In the genomic region with DNA sequence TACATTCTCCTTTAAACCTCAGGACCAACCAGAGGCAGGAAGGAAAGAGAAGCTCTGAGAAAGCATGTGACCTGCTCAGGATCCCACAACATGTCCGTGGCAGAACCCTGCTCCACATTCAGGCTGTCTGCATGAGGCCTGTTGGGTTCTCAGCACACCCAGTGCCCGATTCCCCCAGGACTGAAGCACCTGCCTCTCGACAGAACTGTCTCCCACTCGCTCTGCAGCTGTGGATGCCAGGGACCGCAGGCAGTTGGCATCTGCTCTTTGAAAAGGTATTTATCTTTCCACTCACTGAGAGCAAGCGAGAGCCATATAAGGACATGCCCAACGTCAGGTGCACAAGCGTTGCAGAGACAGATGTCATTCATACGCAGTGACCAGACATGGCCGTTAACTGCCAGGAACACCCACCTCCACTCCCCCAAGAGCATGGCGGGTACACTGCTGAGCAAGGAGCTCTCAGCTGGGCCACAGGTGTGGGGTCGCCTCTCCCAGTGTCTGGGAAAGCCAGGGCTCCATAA, we compare ENCODE assay signal across 9 cellular contexts. TPM values are rescaled to one million over a fixed set of nuclear protein-coding genes. Genes with fewer than 3 reads are reported as not detected.
DNase-seq lines count a peak whose midpoint lies in the region; ATAC-seq, FAIRE-seq and TF ChIP-seq lines count a peak whose summit lies in the region.
"Had no signal": no experiment of that assay in that cellular context is flagged by ENCODE, and none has a peak within 500 bp of the region (broad histone marks: within the 10 kb centered on the region; RNA-seq: fewer than 3 reads in every experiment).

No MANE protein-coding gene starts in this region.

- H3K27me3 Mint-ChIP-seq in naive thymus-derived CD8-positive, alpha-beta T cell: no peaks in the 10 kb centered on the region
- H3K27me3 Mint-ChIP-seq in GM23338 (ENCODE audit: insufficient read depth, low read depth, poor library complexity): peaks cover 3% of the 10 kb centered on the region

- H3K4me1 Mint-ChIP-seq in naive thymus-derived CD8-positive, alpha-beta T cell: peaks cover 12 to 56% (median 48%) of the 10 kb centered on the region in 4 donors
- no peaks in the 10 kb centered on the region for H3K4me1 Mint-ChIP-seq in GM23338

- H3K36me3 Mint-ChIP-seq in activated naive CD4-positive, alpha-beta T cell treated with anti-CD3 and anti-CD28 coated beads, Interleukin-2, amount 50 U/mL, for 72 hours: peaks cover 6% of the 10 kb centered on the region in 2 donors
- H3K36me3 Mint-ChIP-seq in naive thymus-derived CD8-positive, alpha-beta T cell: peaks cover 0 to 2% (median 1%) of the 10 kb centered on the region in 3 donors
- H3K36me3 Mint-ChIP-seq in GM23338 (ENCODE audit: low read depth): no peaks in the 10 kb centered on the region

- H3K36me3 ChIP-seq in WERI-Rb-1 (no peaks in the 10 kb centered on the region; the same call in 1 of the 2 replicates), GM23338 (ENCODE audit: insufficient read depth) (no peaks in the 10 kb centered on the region)
- H3K36me3 ChIP-seq: SJSA1 had no signal

- TF ChIP-seq CTCF in WERI-Rb-1 (IDR thresholded peaks at IDR 0.05; ENCODE audit: low read depth, low read length): no peak
- no peak for TF ChIP-seq CTCF in GM23338 (conservative IDR thresholded peaks at IDR 0.05; ENCODE audit: low read depth in 2 of 2)

- DNase-seq in GM12891 (ENCODE audit: insufficient read length, low spot score) (no peak), NCI-H526 (lab: John Stamatoyannopoulos, UW) (peak; percentile 98), WERI-Rb-1 (no peak), LoVo (ENCODE audit: low spot score) (no peak), GOT3 (lab: John Stamatoyannopoulos, UW) (no peak), GM23338 (ENCODE audit: low spot score) (no peak)
- DNase-seq in activated naive CD4-positive, alpha-beta T cell treated with anti-CD3 and anti-CD28 coated beads, Interleukin-2, amount 50 U/mL, for 72 hours (ENCODE audit: low spot score in 2 of 2): peak in 1 of 2 donors; percentile 71
- peak; percentile 17 to 79 (median 61) for DNase-seq in naive thymus-derived CD8-positive, alpha-beta T cell

- ATAC-seq in activated naive CD4-positive, alpha-beta T cell treated with anti-CD3 and anti-CD28 coated beads, Interleukin-2, amount 50 U/mL, for 72 hours: peak; percentile 86 to 95
- peak; percentile 95 to 96 for ATAC-seq in naive thymus-derived CD8-positive, alpha-beta T cell
- no peak for ATAC-seq in GM23338

- no peak overlapping the region for H2AFZ ChIP-seq in GM23338

- H3K4me1 ChIP-seq in GM23338 (ENCODE audit: insufficient read depth): no peaks in the 10 kb centered on the region
- H3K4me1 ChIP-seq: SJSA1 had no signal

- POLR2A ChIA-PET in naive thymus-derived CD8-positive, alpha-beta T cell (lab: Charles Lee): interaction anchor here (0.5 to 4.4 kb wide), 9 partner anchors 11 to 113 kb away, joined by 3 to 56 read pairs (median 4); partner anchors contain the start of gene MPHOSPH9

- no peaks in the 10 kb centered on the region for H3K9me2 ChIP-seq in GM23338 (ENCODE audit: insufficient read depth)

- H3F3A ChIP-seq in GM23338 (replicated peaks; ENCODE audit: low read depth): no peaks in the 10 kb centered on the region

- H3K27ac Mint-ChIP-seq in activated naive CD4-positive, alpha-beta T cell treated with anti-CD3 and anti-CD28 coated beads, Interleukin-2, amount 50 U/mL, for 72 hours: peak overlapping the region; percentile 91 to 95
- peak overlapping the region; percentile 89 to 97 (median 94) for H3K27ac Mint-ChIP-seq in naive thymus-derived CD8-positive, alpha-beta T cell
- H3K27ac Mint-ChIP-seq in GM23338: no peak overlapping the region

- H4K20me1 ChIP-seq in GM23338 (replicated peaks; ENCODE audit: insufficient read depth): no peaks in the 10 kb centered on the region

- peak overlapping the region; percentile 64 to 88 (median 76) for H3K4me3 Mint-ChIP-seq in naive thymus-derived CD8-positive, alpha-beta T cell
- no peak overlapping the region for H3K4me3 Mint-ChIP-seq in GM23338

- no peak overlapping the region for H3K4me2 ChIP-seq in GM23338

- no peak overlapping the region for H3K4me3 ChIP-seq in WERI-Rb-1 (ENCODE audit: low read depth, low read length)
- H3K4me3 ChIP-seq in GM23338: no peak overlapping the region
- H3K4me3 ChIP-seq: SJSA1 had no signal

- H3K79me2 ChIP-seq in GM23338 (replicated peaks; ENCODE audit: insufficient read depth): no peaks in the 10 kb centered on the region

- H3K27me3 ChIP-seq in WERI-Rb-1 (ENCODE audit: insufficient read depth, low read depth, severe bottlenecking) (no peaks in the 10 kb centered on the region), GM23338 (ENCODE audit: insufficient read depth) (no peaks in the 10 kb centered on the region)
- H3K27me3 ChIP-seq: SJSA1 had no signal

- TF ChIP-seq POLR2A in GM12891 (IDR thresholded peaks at IDR 0.05; ENCODE audit: low read depth, low read length): no peak

- H3K27ac ChIP-seq in WERI-Rb-1 (no peak overlapping the region), GM23338 (ENCODE audit: low read depth) (no peak overlapping the region)
- H3K27ac ChIP-seq: SJSA1 had no signal

- H3K9me3 Mint-ChIP-seq in activated naive CD4-positive, alpha-beta T cell treated with anti-CD3 and anti-CD28 coated beads, Interleukin-2, amount 50 U/mL, for 72 hours: peaks cover 0 to 3% of the 10 kb centered on the region in 2 donors
- H3K9me3 Mint-ChIP-seq in naive thymus-derived CD8-positive, alpha-beta T cell: peaks cover 0 to 2% (median 0%) of the 10 kb centered on the region in 9 donors
- H3K9me3 Mint-ChIP-seq in GM23338: peaks cover 3% of the 10 kb centered on the region; the same call in 1 of the 3 replicates

- FAIRE-seq in GM12891 (lab: Jason Lieb, UNC): peak; percentile 79

- no peaks in the 10 kb centered on the region for H3K9me3 ChIP-seq in WERI-Rb-1 (ENCODE audit: severe bottlenecking)
- H3K9me3 ChIP-seq: SJSA1 had no signal

TF ChIP-seq in GM12891, 5 proteins besides CTCF, POLR2A, EP300 and RAD21:
- TF ChIP-seq PAX5 (IDR thresholded peaks at IDR 0.05; ENCODE audit: insufficient read depth, low read length, severe bottlenecking) (no peak), POLR2AphosphoS5 (IDR thresholded peaks at IDR 0.05; ENCODE audit: low read depth, low read length) (no peak), SPI1 (IDR thresholded peaks at IDR 0.05; ENCODE audit: low read depth, low read length) (no peak)

TF ChIP-seq in GM23338, 12 proteins besides CTCF, POLR2A, EP300 and RAD21 (continues in another document):
- TF ChIP-seq EZH2 (IDR thresholded peaks at IDR 0.05; ENCODE audit: low read depth, unreplicated experiment): no peak
- no peak for TF ChIP-seq NANOG (IDR thresholded peaks at IDR 0.05; ENCODE audit: borderline replicate concordance)
- no peak for TF ChIP-seq ZNF114 (CRISPR knock-in tag; IDR thresholded peaks at IDR 0.05)

RNA-seq across cellular contexts. Expression of gene PITPNM2, which starts 18.9 kb away (rescaled TPM):
- 0.54 TPM for polyA plus RNA-seq in GM12891 (2012; ENCODE audit: low read depth, missing spikeins)
- 10 to 100 TPM; 15.9 to 18.5 TPM for total RNA-seq in activated naive CD4-positive, alpha-beta T cell treated with anti-CD3 and anti-CD28 coated beads, Interleukin-2, amount 50 U/mL, for 72 hours
- 10 to 100 TPM; 36.9 to 42.7 TPM for total RNA-seq in naive thymus-derived CD8-positive, alpha-beta T cell
- polyA plus RNA-seq in naive thymus-derived CD8-positive, alpha-beta T cell: 1 to 10 TPM; 4.0 to 6.3 (median 4.7) TPM
- total RNA-seq in GM23338 (2014; rRNA removed; shearing (Covaris generic)): 1.9 and 3.0 TPM in 2 replicates
- 0.28 and 0.82 TPM in 2 replicates for polyA plus RNA-seq in GM23338 (2016; fragmentation: Nextera tagmentation; extraction: Ambion mirVana)

Comparison
In these comparisons a context has a peak if more than half of its experiments do, and no peak if none do; other contexts are left out.
1. DNase-seq: peak in NCI-H526 (2 of 2) and naive thymus-derived CD8-positive, alpha-beta T cell (10 of 10); none in GM12891 (single experiment), WERI-Rb-1 (single experiment), LoVo (single experiment), GOT3 (single experiment) and GM23338 (single experiment).